In genomic region chr1:151047925-151048644, GRCh38 we compare ENCODE assay signal across 8 cellular contexts. TPM values are rescaled to one million over a fixed set of nuclear protein-coding genes. Genes with fewer than 3 reads are reported as not detected.
A peak's percentile ranks its signal among the peaks of the same experiment; 100 is the strongest.
DNase-seq lines count a peak whose midpoint lies in the region; ATAC-seq and TF ChIP-seq lines count a peak whose summit lies in the region.

No MANE protein-coding gene starts in this region.

- peak overlapping the region; percentile 52 for H3K27ac ChIP-seq in KOPT-K1 (ENCODE audit: low read depth, low read length, poor library complexity, severe bottlenecking)

- ATAC-seq in GM21381 (IDR thresholded peaks at IDR 0.05; ENCODE audit: unreplicated experiment) = peak; percentile 49
- ATAC-seq in activated naive CD8-positive, alpha-beta T cell treated with anti-CD3 and anti-CD28 coated beads, Interleukin-2, amount 50 U/mL, for 24 hours = peak; percentile 83
- peak; percentile 79 for ATAC-seq in Right ventricle myocardium inferior
- peak; percentile 70 for ATAC-seq in omental fat pad (ENCODE audit: low FRiP score)
- ATAC-seq in HG03097 (IDR thresholded peaks at IDR 0.05; ENCODE audit: low FRiP score, unreplicated experiment) = no peak

- H3K4me1 Mint-ChIP-seq in activated naive CD8-positive, alpha-beta T cell treated with anti-CD3 and anti-CD28 coated beads, Interleukin-2, amount 50 U/mL, for 24 hours = peaks cover 37% of the 10 kb centered on the region

- peak overlapping the region; percentile 87 for H3K27ac Mint-ChIP-seq in activated naive CD8-positive, alpha-beta T cell treated with anti-CD3 and anti-CD28 coated beads, Interleukin-2, amount 50 U/mL, for 24 hours

- H3K4me3 Mint-ChIP-seq in activated naive CD8-positive, alpha-beta T cell treated with anti-CD3 and anti-CD28 coated beads, Interleukin-2, amount 50 U/mL, for 24 hours = peak overlapping the region; percentile 88

- intact Hi-C loops in Right ventricle myocardium inferior (cut with DNase I) = no loop called here

- DNase-seq in COLO829 (ENCODE audit: low spot score) (peak; percentile 67), SHP77 (lab: John Stamatoyannopoulos, UW) (peak; percentile 79 to 89), Right ventricle myocardium inferior (ENCODE audit: missing footprints) (peak; percentile 81), omental fat pad (ENCODE audit: low spot score) (peak; percentile 37)
- peak; percentile 62 for DNase-seq in activated naive CD8-positive, alpha-beta T cell treated with anti-CD3 and anti-CD28 coated beads, Interleukin-2, amount 50 U/mL, for 24 hours

- peaks cover 22% of the 10 kb centered on the region for H3K36me3 ChIP-seq in KOPT-K1 (ENCODE audit: insufficient read depth, low read length)

- H3K36me3 Mint-ChIP-seq in activated naive CD8-positive, alpha-beta T cell treated with anti-CD3 and anti-CD28 coated beads, Interleukin-2, amount 50 U/mL, for 24 hours (ENCODE audit: low read depth) = peaks cover 29% of the 10 kb centered on the region

- peak in 1 of 3 donors; percentile 28 for TF ChIP-seq CTCF in omental fat pad (IDR thresholded peaks at IDR 0.05)

- H3K9me3 Mint-ChIP-seq in activated naive CD8-positive, alpha-beta T cell treated with anti-CD3 and anti-CD28 coated beads, Interleukin-2, amount 50 U/mL, for 24 hours = no peaks in the 10 kb centered on the region

- H3K27me3 Mint-ChIP-seq in activated naive CD8-positive, alpha-beta T cell treated with anti-CD3 and anti-CD28 coated beads, Interleukin-2, amount 50 U/mL, for 24 hours = no peaks in the 10 kb centered on the region

- H3K9me3 ChIP-seq in KOPT-K1 (ENCODE audit: insufficient read depth, low read length, poor library complexity, severe bottlenecking) = no peaks in the 10 kb centered on the region

RNA-seq across cellular contexts. Expression of gene C1orf56, which starts 0.5 kb away (rescaled TPM):
- 6.6 TPM for total RNA-seq in Right ventricle myocardium inferior
- total RNA-seq in omental fat pad = 1 to 10 TPM; 2.8 to 7.8 (median 5.6) TPM

RNA-seq across cellular contexts. Expression of gene CDC42SE1, which starts 11.3 kb away (rescaled TPM):
- 28.0 TPM for total RNA-seq in Right ventricle myocardium inferior
- 100 to 1,000 TPM in 1 of 4 donors, 10 to 100 TPM in 3; 56.6 to 115 (median 92.0) TPM for total RNA-seq in omental fat pad

RNA-seq across cellular contexts. Expression of gene BNIPL, which starts 11.7 kb away (rescaled TPM):
- 0.30 TPM for total RNA-seq in Right ventricle myocardium inferior
- total RNA-seq in omental fat pad = under 1 TPM in 3 of 4 donors, not detected in 1; 0.63 to 0.74 (median 0.69) TPM

RNA-seq across cellular contexts. Expression of gene MLLT11, which starts 12.1 kb away (rescaled TPM):
- total RNA-seq in Right ventricle myocardium inferior (4.9 TPM), omental fat pad (1 to 10 TPM in 2 of 4 donors, under 1 TPM in 2; 0.47 to 6.6 (median 0.79) TPM)

RNA-seq across cellular contexts. Expression of gene GABPB2, which starts 22.5 kb away (rescaled TPM):
- total RNA-seq in Right ventricle myocardium inferior (8.4 TPM), omental fat pad (10 to 100 TPM; 15.0 to 36.1 (median 21.2) TPM)
